8 cellular contexts compared by ENCODE assay signal in the genomic region with DNA sequence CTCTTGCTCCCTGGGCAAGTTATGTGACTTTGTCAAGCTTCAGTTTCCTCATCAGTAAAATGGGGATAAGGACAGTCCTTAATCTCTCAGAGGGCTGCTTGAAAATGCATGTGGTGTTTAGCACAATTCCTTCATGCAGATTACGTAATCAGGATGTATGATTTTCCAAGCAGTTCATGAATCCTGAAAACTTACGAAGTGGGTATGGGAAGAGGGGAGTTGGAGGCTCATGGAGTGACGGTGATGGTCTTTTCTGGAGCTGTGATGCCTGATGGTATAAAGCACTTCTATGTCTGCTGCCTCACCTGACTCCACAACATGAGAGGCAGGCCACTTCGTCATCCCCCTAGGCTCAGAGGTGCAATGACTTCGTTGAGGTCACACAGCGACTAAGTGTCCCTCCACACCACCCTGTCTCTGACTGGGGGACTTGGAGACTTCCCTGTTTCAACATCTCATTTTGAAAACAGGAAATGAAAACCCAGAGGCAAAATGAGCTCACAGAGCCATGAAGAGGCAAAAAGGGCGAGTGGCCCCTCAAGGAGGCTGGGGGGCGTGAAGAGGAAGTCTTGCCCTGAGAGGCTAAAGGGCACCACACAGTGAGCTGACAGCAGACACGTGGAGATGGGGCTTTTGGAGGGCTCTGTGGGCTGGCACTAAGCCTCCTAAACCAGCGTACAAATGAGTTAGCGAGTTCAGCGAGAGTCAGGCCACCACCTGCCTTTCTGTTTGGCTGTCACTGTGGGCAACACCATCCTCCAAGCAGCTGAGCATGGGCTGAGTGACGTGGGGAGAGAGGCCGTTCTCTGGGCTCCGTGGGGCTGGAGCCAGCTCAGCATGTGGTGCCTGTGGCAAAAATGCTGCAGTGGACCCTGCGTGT. TPM values are rescaled to one million over a fixed set of nuclear protein-coding genes. Genes with fewer than 3 reads are reported as not detected.
DNase-seq lines count a peak whose midpoint lies in the region; ATAC-seq and TF ChIP-seq lines count a peak whose summit lies in the region.

No MANE protein-coding gene starts in this region.

- no peaks in the 10 kb centered on the region for H3K9me3 ChIP-seq in uterus

- no peak overlapping the region for H3K4me3 ChIP-seq in uterus

- ATAC-seq in activated CD4-positive, CD25-positive, alpha-beta regulatory T cell treated with anti-CD3 and anti-CD28 coated beads, Interleukin-2, amount 50 U/mL, for 24 hours, result peak; percentile 71 to 73
- ATAC-seq in HG02885 (IDR thresholded peaks at IDR 0.05; ENCODE audit: poor library complexity, unreplicated experiment) (peak; percentile 71), T-cell (replicated peaks in 1 of 4) (peak in 3 of 4 experiments; percentile 23 to 66 (median 53))

- H3K4me3 Mint-ChIP-seq in T-cell, result no peak overlapping the region

- H3K27me3 Mint-ChIP-seq in T-cell, result no peaks in the 10 kb centered on the region

- H3K36me3 ChIP-seq in uterus, result no peaks in the 10 kb centered on the region

- POLR2A ChIA-PET in T-cell (lab: Charles Lee), result no interaction called here

- peak overlapping the region in 1 of 2 donors; percentile 28 for H3K27ac Mint-ChIP-seq in T-cell

- intact Hi-C loops in uterus (cut with DNase I; ENCODE audit: low total_unique reads), result no loop called here

- H3K27ac ChIP-seq in uterus, result no peak overlapping the region

- DNase-seq in activated CD4-positive, CD25-positive, alpha-beta regulatory T cell treated with anti-CD3 and anti-CD28 coated beads, Interleukin-2, amount 50 U/mL, for 72 hours, result no peak
- DNase-seq in T-cell (peak in 20 of 34 experiments; percentile 4 to 62 (median 18)), medulla oblongata (ENCODE audit: extremely low spot score) (peak; percentile 85), erythroblast (lab: John Stamatoyannopoulos, UW) (no peak), DMS 273 treated with DMSO at 0.1 percent for 48 hours (lab: John Stamatoyannopoulos, UW) (no peak), uterus (no peak)

- H3K4me1 Mint-ChIP-seq in T-cell, result peaks cover 0 to 19% (median 0%) of the 10 kb centered on the region in 3 donors

- no peaks in the 10 kb centered on the region for H3K4me1 ChIP-seq in uterus

- CTCF ChIA-PET in T-cell (lab: Charles Lee), result no interaction called here

- no peaks in the 10 kb centered on the region for H3K27me3 ChIP-seq in uterus

- no peak for TF ChIP-seq CTCF in uterus (IDR thresholded peaks at IDR 0.05)

- H3K36me3 Mint-ChIP-seq in T-cell, result peaks cover 59% of the 10 kb centered on the region

- no peak for TF ChIP-seq POLR2A in erythroblast (IDR thresholded peaks at IDR 0.05; ENCODE audit: low read length)
- no peak for TF ChIP-seq POLR2A in uterus (IDR thresholded peaks at IDR 0.05)

- H3K9me3 Mint-ChIP-seq in T-cell, result no peaks in the 10 kb centered on the region

RNA-seq across cellular contexts. Expression of a gene that starts 10.1 kb away (rescaled TPM):
- 10 to 100 TPM; 34.7 to 66.8 (median 58.7) TPM for total RNA-seq in T-cell
- 10 to 100 TPM; 15.9 to 60.6 (median 40.3) TPM for total RNA-seq in uterus

RNA-seq across cellular contexts. Expression of a gene that starts 29.1 kb away (rescaled TPM):
- total RNA-seq in T-cell, result 1 to 10 TPM in 3 of 5 donors, under 1 TPM in 2; 0.40 to 2.4 (median 1.0) TPM
- 10 to 100 TPM in 1 of 4 donors, 1 to 10 TPM in 2, under 1 TPM in 1; 0.51 to 13.8 (median 8.5) TPM for total RNA-seq in uterus

Comparison
In these comparisons a context has a peak if more than half of its experiments do, and no peak if none do; other contexts are left out.
1. DNase-seq: peak in T-cell (20 of 34) and medulla oblongata (single experiment); none in activated CD4-positive, CD25-positive, alpha-beta regulatory T cell treated with anti-CD3 and anti-CD28 coated beads, Interleukin-2, amount 50 U/mL, for 72 hours (single experiment), erythroblast (0 of 2), DMS 273 treated with DMSO at 0.1 percent for 48 hours (single experiment) and uterus (0 of 2).
2. Peak in every context shown above with its lines, with median percentiles within 50 percentile points of each other: ATAC-seq.